ENCODE assay signal across 1 cellular context in the genomic region with DNA sequence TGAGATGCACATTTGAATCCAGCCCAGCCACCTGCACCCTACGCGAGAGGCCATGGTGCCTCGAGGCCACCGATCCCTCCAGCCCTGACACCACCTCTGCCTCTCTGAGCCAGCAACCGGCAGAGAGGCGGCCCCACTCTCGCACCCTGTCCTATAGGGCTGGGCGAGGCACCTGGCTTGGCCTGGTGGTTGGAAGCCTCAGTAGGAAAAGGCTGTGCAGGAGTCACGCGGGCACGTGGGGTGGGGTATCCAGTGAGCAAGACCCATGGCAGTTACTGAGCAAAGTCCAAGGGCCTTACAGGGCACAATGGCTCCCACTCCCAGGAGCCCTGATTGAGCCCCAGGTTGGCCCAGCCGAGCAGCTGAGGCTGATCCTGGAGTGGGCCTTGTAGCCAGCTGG.
A peak's percentile ranks its signal among the peaks of the same experiment; 100 is the strongest.
TF ChIP-seq lines count a peak whose summit lies in the region.

No MANE protein-coding gene starts in this region.

TF ChIP-seq in K562, 482 proteins besides CTCF, POLR2A, EP300 and RAD21 (continued from another document):
- TF ChIP-seq AFF4 (CRISPR knock-in tag; IDR thresholded peaks at IDR 0.05) = no peak
- TF ChIP-seq POLR2G (IDR thresholded peaks at IDR 0.05; ENCODE audit: low read depth, low read length) = peak; percentile 38
- TF ChIP-seq MITF (IDR thresholded peaks at IDR 0.05) = no peak
